ENCODE assay signal across 15 cellular contexts in the genomic region with DNA sequence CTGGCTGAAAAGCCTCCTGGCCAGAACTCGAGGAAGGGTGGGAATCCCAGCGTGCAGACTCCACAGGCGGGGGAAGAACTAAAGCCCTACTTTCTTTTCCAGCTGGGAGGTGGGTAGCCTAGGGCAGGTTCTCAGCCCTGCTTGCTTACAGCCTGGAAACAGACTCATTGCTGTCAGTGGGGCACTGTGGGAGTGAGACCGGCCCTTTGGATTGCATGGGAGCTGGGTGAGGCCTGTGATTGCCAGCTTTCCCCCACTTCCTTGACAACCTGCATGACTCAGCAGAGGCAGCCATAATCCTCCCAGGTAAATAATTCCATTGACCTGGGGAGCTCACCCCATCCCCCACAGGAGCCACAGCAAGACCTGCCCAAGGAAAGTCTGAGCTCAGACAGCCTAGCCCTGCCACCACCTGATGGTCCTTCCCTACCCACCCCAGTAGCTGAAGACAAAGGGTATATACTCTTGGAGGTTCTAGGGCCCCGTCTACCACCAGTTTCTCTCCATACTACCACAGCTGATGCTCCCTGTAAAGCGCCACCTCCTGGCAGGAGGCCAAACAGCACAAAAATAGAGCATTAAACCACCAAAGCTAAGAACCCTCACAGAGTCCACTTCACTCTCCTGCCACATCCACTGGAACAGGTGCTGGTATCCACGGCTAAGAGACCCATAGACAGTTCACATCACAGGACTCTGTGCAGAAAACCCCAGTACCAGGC.
A peak's percentile ranks its signal among the peaks of the same experiment; 100 is the strongest.
DNase-seq lines count a peak whose midpoint lies in the region; ATAC-seq and TF ChIP-seq lines count a peak whose summit lies in the region.
"Had no signal": no experiment of that assay in that cellular context is flagged by ENCODE, and none has a peak within 500 bp of the region (broad histone marks: within the 10 kb centered on the region; RNA-seq: fewer than 3 reads in every experiment).

No MANE protein-coding gene starts in this region.

- H3K4me1 Mint-ChIP-seq in stimulated activated naive CD8-positive, alpha-beta T cell treated with anti-CD3 and anti-CD28 coated beads, Interleukin-15, amount 100 ng/mL, for 72 hours: no peaks in the 10 kb centered on the region
- H3K4me1 Mint-ChIP-seq in T-cell: no peaks in the 10 kb centered on the region
- H3K4me1 Mint-ChIP-seq: B cell had no signal

- CTCF ChIA-PET in T-cell (lab: Charles Lee): no interaction called here

- no peak for ATAC-seq in stimulated activated naive CD8-positive, alpha-beta T cell treated with anti-CD3 and anti-CD28 coated beads, Interleukin-15, Interleukin-2, amounts not matched to agents 100 U/mL and 50 U/mL, for 24 hours
- ATAC-seq in stimulated activated naive CD8-positive, alpha-beta T cell treated with anti-CD3 and anti-CD28 coated beads, Interleukin-15, amount 100 ng/mL, for 72 hours: no peak
- ATAC-seq in foreskin keratinocyte (peak; percentile 86), HG02571 (IDR thresholded peaks at IDR 0.05; ENCODE audit: unreplicated experiment) (no peak), T-cell (replicated peaks in 1 of 4) (no peak)
- ATAC-seq: activated CD4-positive, CD25-positive, alpha-beta regulatory T cell treated with anti-CD3 and anti-CD28 coated beads, Interleukin-2, amount 50 U/mL, for 24 hours; activated naive CD4-positive, alpha-beta T cell treated with anti-CD3 and anti-CD28 coated beads, Interleukin-2, amount 50 U/mL, for 72 hours had no signal

- peak; percentile 38 for TF ChIP-seq CTCF in foreskin keratinocyte (conservative IDR thresholded peaks at IDR 0.05)

- no peak overlapping the region for H3K27ac ChIP-seq in foreskin keratinocyte
- H3K27ac ChIP-seq: SJSA1, spleen had no signal

- no peaks in the 10 kb centered on the region for H3K36me3 Mint-ChIP-seq in T-cell
- H3K36me3 Mint-ChIP-seq: activated naive CD4-positive, alpha-beta T cell treated with anti-CD3 and anti-CD28 coated beads, Interleukin-2, amount 50 U/mL, for 72 hours had no signal

- DNase-seq in stimulated activated naive CD8-positive, alpha-beta T cell treated with anti-CD3 and anti-CD28 coated beads, Interleukin-15, Interleukin-2, amounts not matched to agents 100 U/mL and 50 U/mL, for 24 hours: peak; percentile 4
- no peak for DNase-seq in stimulated activated naive CD8-positive, alpha-beta T cell treated with anti-CD3 and anti-CD28 coated beads, Interleukin-15, amount 100 ng/mL, for 72 hours
- peak; percentile 7 for DNase-seq in NCI-H69 (lab: John Stamatoyannopoulos, UW)
- peak; percentile 4 to 13 for DNase-seq in foreskin keratinocyte
- DNase-seq in pons (ENCODE audit: low spot score): no peak
- no peak for DNase-seq in T-cell
- DNase-seq in effector CD4-positive, alpha-beta T cell: no peak
- DNase-seq: HCEC 1CT, NCI-H524 treated with DMSO at 0.1 percent for 48 hours, spleen had no signal

- H3K27me3 ChIP-seq in foreskin keratinocyte: peaks cover 4% of the 10 kb centered on the region
- H3K27me3 ChIP-seq: SJSA1, spleen had no signal

- POLR2A ChIA-PET in T-cell (lab: Charles Lee): no interaction called here

- no peaks in the 10 kb centered on the region for H3K4me1 ChIP-seq in foreskin keratinocyte
- H3K4me1 ChIP-seq: SJSA1, spleen had no signal

- no peaks in the 10 kb centered on the region for H3K27me3 Mint-ChIP-seq in stimulated activated naive CD8-positive, alpha-beta T cell treated with anti-CD3 and anti-CD28 coated beads, Interleukin-15, amount 100 ng/mL, for 72 hours
- peaks cover 2 to 4% of the 10 kb centered on the region in 2 donors for H3K27me3 Mint-ChIP-seq in T-cell
- H3K27me3 Mint-ChIP-seq: B cell had no signal

- no peak overlapping the region for H3K27ac Mint-ChIP-seq in stimulated activated naive CD8-positive, alpha-beta T cell treated with anti-CD3 and anti-CD28 coated beads, Interleukin-15, amount 100 ng/mL, for 72 hours
- no peak overlapping the region for H3K27ac Mint-ChIP-seq in T-cell
- H3K27ac Mint-ChIP-seq: activated naive CD4-positive, alpha-beta T cell treated with anti-CD3 and anti-CD28 coated beads, Interleukin-2, amount 50 U/mL, for 72 hours; B cell had no signal

- H3K4me3 Mint-ChIP-seq in stimulated activated naive CD8-positive, alpha-beta T cell treated with anti-CD3 and anti-CD28 coated beads, Interleukin-15, amount 100 ng/mL, for 72 hours: no peak overlapping the region
- no peak overlapping the region for H3K4me3 Mint-ChIP-seq in T-cell
- H3K4me3 Mint-ChIP-seq: B cell had no signal

- peaks cover 0 to 23% of the 10 kb centered on the region in 2 donors for H3K9me3 Mint-ChIP-seq in stimulated activated naive CD8-positive, alpha-beta T cell treated with anti-CD3 and anti-CD28 coated beads, Interleukin-15, amount 100 ng/mL, for 72 hours
- peaks cover 8 to 22% (median 13%) of the 10 kb centered on the region in 3 donors for H3K9me3 Mint-ChIP-seq in T-cell

Comparison
In these comparisons a context has a peak if more than half of its experiments do, and no peak if none do; other contexts are left out.
1. DNase-seq: peak in stimulated activated naive CD8-positive, alpha-beta T cell treated with anti-CD3 and anti-CD28 coated beads, Interleukin-15, Interleukin-2, amounts not matched to agents 100 U/mL and 50 U/mL, for 24 hours (single experiment), NCI-H69 (single experiment) and foreskin keratinocyte (2 of 2); none in stimulated activated naive CD8-positive, alpha-beta T cell treated with anti-CD3 and anti-CD28 coated beads, Interleukin-15, amount 100 ng/mL, for 72 hours (0 of 2), pons (single experiment), T-cell (0 of 34) and effector CD4-positive, alpha-beta T cell (single experiment).